ENCODE assay signal across 31 cellular contexts in the genomic region with DNA sequence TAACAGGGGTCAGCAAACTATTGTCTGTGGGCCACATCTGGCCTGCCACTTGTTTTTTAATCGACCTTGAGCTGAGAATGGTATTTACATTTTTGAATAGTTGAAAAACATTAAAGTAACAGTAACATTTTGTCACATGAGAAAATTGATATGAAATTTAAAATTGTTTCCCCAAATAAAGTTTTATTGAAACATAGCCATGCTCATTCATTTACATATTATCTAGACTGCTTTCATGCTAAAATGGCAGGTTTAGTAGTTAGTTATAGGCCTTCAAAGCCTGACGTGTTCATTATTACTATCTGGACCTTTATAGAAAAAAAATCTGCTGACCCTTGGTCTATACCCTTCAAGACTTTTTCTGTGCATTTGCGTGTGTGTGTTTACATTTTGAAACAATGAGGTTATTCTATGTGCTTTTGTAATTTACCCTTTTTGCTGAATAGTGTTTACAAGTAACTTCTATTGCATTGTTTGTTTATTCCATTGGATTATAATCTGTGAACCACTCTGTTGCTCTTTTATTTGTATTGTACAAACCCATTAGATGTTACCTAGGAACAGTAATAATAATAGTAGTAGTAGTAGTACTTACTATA.
"Had no signal": no experiment of that assay in that cellular context is flagged by ENCODE, and none has a peak within 500 bp of the region (broad histone marks: within the 10 kb centered on the region; RNA-seq: fewer than 3 reads in every experiment).

No MANE protein-coding gene starts in this region.

- H3K27ac ChIP-seq: brain microvascular endothelial cell, gastrocnemius medialis, heart left ventricle, WERI-Rb-1 had no signal

- FAIRE-seq: astrocyte, colon had no signal

- H3K9me3 ChIP-seq: gastrocnemius medialis, heart left ventricle had no signal

- H3K36me3 ChIP-seq: brain microvascular endothelial cell, gastrocnemius medialis, heart left ventricle, WERI-Rb-1 had no signal

- DNase-seq: activated B cell treated with CpG ODN at 0.5 μM for 24 hours; activated CD4-positive, alpha-beta T cell treated with anti-CD3 and anti-CD28 coated beads for 48 hours; activated CD4-positive, alpha-beta T cell treated with anti-CD3 and anti-CD28 coated beads, Interleukin-2, amount 50 U/mL, for 1 hour; activated CD4-positive, alpha-beta T cell treated with anti-CD3 and anti-CD28 coated beads, Interleukin-2, amount 50 U/mL, for 48 hours; activated CD8-positive, alpha-beta memory T cell treated with anti-CD3 and anti-CD28 coated beads for 24 hours; activated CD8-positive, alpha-beta T cell treated with anti-CD3 and anti-CD28 coated beads for 36 hours; activated effector memory CD4-positive, alpha-beta T cell treated with Interleukin-2 at 50 U/mL for 16 hours; activated gamma-delta T cell treated with Interleukin-2 at 50 U/mL for 16 hours; activated naive CD4-positive, alpha-beta T cell treated with anti-CD3 and anti-CD28 coated beads, Interleukin-2, amount 50 U/mL, for 16 hours; activated naive CD4-positive, alpha-beta T cell treated with Interleukin-2 at 50 U/mL for 16 hours; activated naive CD8-positive, alpha-beta T cell treated with anti-CD3 and anti-CD28 coated beads for 36 hours; activated T-cell treated with anti-CD3 and anti-CD28 coated beads, Interleukin-2, amount 50 U/mL, for 4 hours; anterior cingulate cortex; brain microvascular endothelial cell; caudate nucleus; cortex of kidney; dermis blood vessel endothelial cell; effector CD4-positive, alpha-beta T cell; effector memory CD8-positive, alpha-beta T cell; foreskin fibroblast; gastrocnemius medialis; glutamatergic neuron; heart left ventricle; T-helper 1 cell; T-helper 17 cell; T1000; WERI-Rb-1 had no signal

- ATAC-seq: activated CD4-positive, CD25-positive, alpha-beta regulatory T cell treated with anti-CD3 and anti-CD28 coated beads, Interleukin-2, amount 50 U/mL, for 24 hours; activated CD8-positive, alpha-beta T cell treated with anti-CD3 and anti-CD28 coated beads for 36 hours; activated T-cell treated with anti-CD3 and anti-CD28 coated beads, Interleukin-2, amount 50 U/mL, for 4 hours; activated T-helper 17 cell treated with anti-CD3 and anti-CD28 coated beads, Interleukin-2, amount 50 U/mL, for 72 hours; effector memory CD8-positive, alpha-beta T cell; gastrocnemius medialis; heart left ventricle; T-helper 17 cell had no signal

- H3K4me3 ChIP-seq: gastrocnemius medialis, heart left ventricle had no signal

- H3K27me3 ChIP-seq: brain microvascular endothelial cell, gastrocnemius medialis, heart left ventricle had no signal
